Comparison of ENCODE assay signal across 26 cellular contexts in the genomic region with DNA sequence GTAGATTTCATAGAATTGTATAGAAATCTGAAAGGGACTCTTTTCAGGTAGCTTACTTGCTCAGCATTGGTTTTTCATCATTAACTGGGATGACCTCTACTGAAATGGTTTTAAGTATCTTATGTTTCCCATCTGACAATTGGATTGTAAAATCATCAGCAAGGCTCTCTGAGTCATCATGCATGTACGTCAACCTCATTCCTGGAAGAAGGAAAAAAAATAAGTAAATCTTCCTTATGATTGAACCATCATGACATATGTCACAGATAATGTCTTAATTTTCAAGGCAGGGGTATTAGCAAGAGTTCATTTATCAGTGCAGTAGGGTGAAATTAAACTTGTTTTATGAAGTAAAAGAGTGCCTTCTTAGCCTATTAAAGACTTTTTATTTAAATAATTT.
DNase-seq lines count a peak whose midpoint lies in the region; ATAC-seq and TF ChIP-seq lines count a peak whose summit lies in the region.
"Had no signal": no experiment of that assay in that cellular context is flagged by ENCODE, and none has a peak within 500 bp of the region (broad histone marks: within the 10 kb centered on the region; RNA-seq: fewer than 3 reads in every experiment).

No MANE protein-coding gene starts in this region.

- POLR2A ChIA-PET in SK-N-SH (lab: Yijun Ruan, JAX), result no interaction called here

- H2AFZ ChIP-seq in SK-N-SH (ENCODE audit: low read depth), result no peak overlapping the region

- H3K27ac ChIP-seq in SK-N-SH (ENCODE audit: low read depth in 2 of 2, low read length in 1 of 2), result no peak overlapping the region
- H3K27ac ChIP-seq: adrenal gland, psoas muscle, thoracic aorta had no signal

- H3K4me1 ChIP-seq in SK-N-SH (ENCODE audit: control insufficient read depth in 1 of 2, insufficient read depth in 2 of 2, low read depth in 1 of 2, low read length in 1 of 2), result no peaks in the 10 kb centered on the region; a peak in 1 of 4 replicates
- H3K4me1 ChIP-seq: adrenal gland had no signal

- no peak for ATAC-seq in SK-N-SH treated with all-trans-retinoic acid at 6 μM for 48 hours
- no peak for ATAC-seq in left cardiac atrium
- no peak for ATAC-seq in GM21786 (IDR thresholded peaks at IDR 0.05; ENCODE audit: unreplicated experiment)
- ATAC-seq: naive thymus-derived CD4-positive, alpha-beta T cell; psoas muscle had no signal

- H3K36me3 ChIP-seq in SK-N-SH (replicated peaks in 1 of 2; ENCODE audit: control insufficient read depth in 1 of 2, insufficient read depth in 2 of 2, low read length in 1 of 2), result no peaks in the 10 kb centered on the region
- H3K36me3 ChIP-seq: adrenal gland had no signal

- no peak overlapping the region for H3K9ac ChIP-seq in SK-N-SH

- no peaks in the 10 kb centered on the region for H3K79me2 ChIP-seq in SK-N-SH (ENCODE audit: insufficient read depth)

- H3F3A ChIP-seq in SK-N-SH (replicated peaks; ENCODE audit: insufficient read depth), result no peaks in the 10 kb centered on the region

- H4K20me1 ChIP-seq in SK-N-SH (ENCODE audit: insufficient read depth), result no peaks in the 10 kb centered on the region

- DNase-seq in SK-N-SH (no peak), amniotic epithelial cell (ENCODE audit: low read depth) (peak; percentile 45), fibroblast of mammary gland (ENCODE audit: low read depth) (peak; percentile 64), T-helper 9 cell (no peak), left cardiac atrium (no peak), iPS-NIHi7 (ENCODE audit: extremely low spot score) (no peak)
- DNase-seq: activated CD4-positive, alpha-beta T cell treated with anti-CD3 and anti-CD28 coated beads, Interleukin-2, amount 50 U/mL, for 48 hours; activated naive CD4-positive, alpha-beta T cell treated with anti-CD3 and anti-CD28 coated beads for 36 hours; adrenal gland; AML-193; CD4-positive, alpha-beta T cell; effector CD8-positive, alpha-beta T cell; H7; KBM-7; midbrain; MM.1S; naive thymus-derived CD4-positive, alpha-beta T cell; NCI-H1417; NCI-H510A; NK-92 treated with Interleukin-12 subunit alpha and Interleukin-12 subunit beta, amount 100 ng/mL, for 24 hours; occipital lobe; psoas muscle; SIG-M5 had no signal

- TF ChIP-seq EP300 in SK-N-SH (IDR thresholded peaks at IDR 0.05; ENCODE audit: borderline replicate concordance in 1 of 2, low read depth in 1 of 2, low read length in 1 of 2), result no peak

- no peaks in the 10 kb centered on the region for H3K9me3 ChIP-seq in SK-N-SH
- H3K9me3 ChIP-seq: adrenal gland, psoas muscle, thoracic aorta had no signal

- H3K9me2 ChIP-seq in SK-N-SH, result no peaks in the 10 kb centered on the region

- intact Hi-C loops in left cardiac atrium (cut with DNase I), result no loop called here

- no peak for TF ChIP-seq RAD21 in SK-N-SH (IDR thresholded peaks at IDR 0.05; ENCODE audit: low read length)

- CTCF ChIA-PET in SK-N-SH (lab: Yijun Ruan, JAX), result interaction anchor here (0.6 kb wide), 1 partner anchor 29 kb away, joined by 3 read pairs; no protein-coding TSS in a partner anchor

- 30% methylated on average over 1 of the region's 1 CpG for WGBS in SK-N-SH (ENCODE audit: low lambda C conversion rate)

- H3K4me3 ChIP-seq in SK-N-SH (ENCODE audit: low read depth in 2 of 2, low read length in 1 of 2) (no peak overlapping the region), fibroblast of mammary gland (ENCODE audit: control insufficient read depth, low read depth, low read length) (no peak overlapping the region)
- H3K4me3 ChIP-seq: adrenal gland, psoas muscle, thoracic aorta had no signal

- H3K4me2 ChIP-seq in SK-N-SH, result no peak overlapping the region

- H3K27me3 ChIP-seq in SK-N-SH (ENCODE audit: insufficient read depth), result no peaks in the 10 kb centered on the region
- H3K27me3 ChIP-seq: adrenal gland had no signal

- TF ChIP-seq CTCF in SK-N-SH (IDR thresholded peaks at IDR 0.05) (no peak), fibroblast of mammary gland (conservative IDR thresholded peaks at IDR 0.05; ENCODE audit: control insufficient read depth, insufficient read depth, low read depth, low read length) (no peak)

TF ChIP-seq in SK-N-SH treated with all-trans-retinoic acid at 6 μM for 48 hours, 23 proteins besides CTCF, POLR2A, EP300 and RAD21:
- TF ChIP-seq ISL1 (CRISPR knock-in tag; IDR thresholded peaks at IDR 0.05) (peak; percentile 59), SNAI2 (CRISPR knock-in tag; IDR thresholded peaks at IDR 0.05) (0 out of 2 replicates have a peak, but pooled peaks have one; percentile 39)
- TF ChIP-seq, protein P1, sequence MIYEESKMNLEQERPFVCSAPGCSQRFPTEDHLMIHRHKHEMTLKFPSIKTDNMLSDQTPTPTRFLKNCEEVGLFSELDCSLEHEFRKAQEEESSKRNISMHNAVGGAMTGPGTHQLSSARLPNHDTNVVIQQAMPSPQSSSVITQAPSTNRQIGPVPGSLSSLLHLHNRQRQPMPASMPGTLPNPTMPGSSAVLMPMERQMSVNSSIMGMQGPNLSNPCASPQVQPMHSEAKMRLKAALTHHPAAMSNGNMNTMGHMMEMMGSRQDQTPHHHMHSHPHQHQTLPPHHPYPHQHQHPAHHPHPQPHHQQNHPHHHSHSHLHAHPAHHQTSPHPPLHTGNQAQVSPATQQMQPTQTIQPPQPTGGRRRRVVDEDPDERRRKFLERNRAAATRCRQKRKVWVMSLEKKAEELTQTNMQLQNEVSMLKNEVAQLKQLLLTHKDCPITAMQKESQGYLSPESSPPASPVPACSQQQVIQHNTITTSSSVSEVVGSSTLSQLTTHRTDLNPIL (CRISPR knock-in tag; IDR thresholded peaks at IDR 0.05; ENCODE audit: low read depth), result no peak
- TF ChIP-seq, protein P2, sequence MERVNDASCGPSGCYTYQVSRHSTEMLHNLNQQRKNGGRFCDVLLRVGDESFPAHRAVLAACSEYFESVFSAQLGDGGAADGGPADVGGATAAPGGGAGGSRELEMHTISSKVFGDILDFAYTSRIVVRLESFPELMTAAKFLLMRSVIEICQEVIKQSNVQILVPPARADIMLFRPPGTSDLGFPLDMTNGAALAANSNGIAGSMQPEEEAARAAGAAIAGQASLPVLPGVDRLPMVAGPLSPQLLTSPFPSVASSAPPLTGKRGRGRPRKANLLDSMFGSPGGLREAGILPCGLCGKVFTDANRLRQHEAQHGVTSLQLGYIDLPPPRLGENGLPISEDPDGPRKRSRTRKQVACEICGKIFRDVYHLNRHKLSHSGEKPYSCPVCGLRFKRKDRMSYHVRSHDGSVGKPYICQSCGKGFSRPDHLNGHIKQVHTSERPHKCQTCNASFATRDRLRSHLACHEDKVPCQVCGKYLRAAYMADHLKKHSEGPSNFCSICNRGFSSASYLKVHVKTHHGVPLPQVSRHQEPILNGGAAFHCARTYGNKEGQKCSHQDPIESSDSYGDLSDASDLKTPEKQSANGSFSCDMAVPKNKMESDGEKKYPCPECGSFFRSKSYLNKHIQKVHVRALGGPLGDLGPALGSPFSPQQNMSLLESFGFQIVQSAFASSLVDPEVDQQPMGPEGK (CRISPR knock-in tag; IDR thresholded peaks at IDR 0.05; ENCODE audit: borderline replicate concordance), result 0 out of 2 replicates have a peak, but pooled peaks have one; percentile 27

TF ChIP-seq in SK-N-SH, 30 proteins besides CTCF, POLR2A, EP300 and RAD21:
- TF ChIP-seq SMC3 (IDR thresholded peaks at IDR 0.05; ENCODE audit: low read depth, low read length) (no peak), NRF1 (IDR thresholded peaks at IDR 0.05; ENCODE audit: low read depth, low read length) (no peak), RFX5 (IDR thresholded peaks at IDR 0.05; ENCODE audit: low read length) (no peak), JUND (IDR thresholded peaks at IDR 0.05) (no peak), GATA2 (CRISPR knock-in tag; IDR thresholded peaks at IDR 0.05) (no peak), MEF2A (IDR thresholded peaks at IDR 0.05; ENCODE audit: borderline replicate concordance, low read depth) (no peak), TAF1 (IDR thresholded peaks at IDR 0.05; ENCODE audit: borderline replicate concordance, low read depth, low read length) (no peak), EZH2phosphoT487 (IDR thresholded peaks at IDR 0.05; ENCODE audit: borderline replicate concordance, low read depth) (no peak), FOXM1 (IDR thresholded peaks at IDR 0.05; ENCODE audit: low read depth) (no peak), GABPA (IDR thresholded peaks at IDR 0.05; ENCODE audit: low read depth) (no peak), POLR2AphosphoS5 (IDR thresholded peaks at IDR 0.05; ENCODE audit: low read depth, low read length) (no peak), CHD2 (IDR thresholded peaks at IDR 0.05; ENCODE audit: low read length, partially characterized antibody) (no peak)
- TF ChIP-seq, protein P3, sequence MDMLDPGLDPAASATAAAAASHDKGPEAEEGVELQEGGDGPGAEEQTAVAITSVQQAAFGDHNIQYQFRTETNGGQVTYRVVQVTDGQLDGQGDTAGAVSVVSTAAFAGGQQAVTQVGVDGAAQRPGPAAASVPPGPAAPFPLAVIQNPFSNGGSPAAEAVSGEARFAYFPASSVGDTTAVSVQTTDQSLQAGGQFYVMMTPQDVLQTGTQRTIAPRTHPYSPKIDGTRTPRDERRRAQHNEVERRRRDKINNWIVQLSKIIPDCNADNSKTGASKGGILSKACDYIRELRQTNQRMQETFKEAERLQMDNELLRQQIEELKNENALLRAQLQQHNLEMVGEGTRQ (IDR thresholded peaks at IDR 0.05; ENCODE audit: borderline replicate concordance, low read depth, low read length), result no peak
- TF ChIP-seq, protein P4, sequence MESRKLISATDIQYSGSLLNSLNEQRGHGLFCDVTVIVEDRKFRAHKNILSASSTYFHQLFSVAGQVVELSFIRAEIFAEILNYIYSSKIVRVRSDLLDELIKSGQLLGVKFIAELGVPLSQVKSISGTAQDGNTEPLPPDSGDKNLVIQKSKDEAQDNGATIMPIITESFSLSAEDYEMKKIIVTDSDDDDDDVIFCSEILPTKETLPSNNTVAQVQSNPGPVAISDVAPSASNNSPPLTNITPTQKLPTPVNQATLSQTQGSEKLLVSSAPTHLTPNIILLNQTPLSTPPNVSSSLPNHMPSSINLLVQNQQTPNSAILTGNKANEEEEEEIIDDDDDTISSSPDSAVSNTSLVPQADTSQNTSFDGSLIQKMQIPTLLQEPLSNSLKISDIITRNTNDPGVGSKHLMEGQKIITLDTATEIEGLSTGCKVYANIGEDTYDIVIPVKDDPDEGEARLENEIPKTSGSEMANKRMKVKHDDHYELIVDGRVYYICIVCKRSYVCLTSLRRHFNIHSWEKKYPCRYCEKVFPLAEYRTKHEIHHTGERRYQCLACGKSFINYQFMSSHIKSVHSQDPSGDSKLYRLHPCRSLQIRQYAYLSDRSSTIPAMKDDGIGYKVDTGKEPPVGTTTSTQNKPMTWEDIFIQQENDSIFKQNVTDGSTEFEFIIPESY (IDR thresholded peaks at IDR 0.05; ENCODE audit: borderline replicate concordance, low read depth), result no peak

Comparison
In these comparisons a context has a peak if more than half of its experiments do, and no peak if none do; other contexts are left out.
1. DNase-seq: peak in amniotic epithelial cell (single experiment) and fibroblast of mammary gland (single experiment); none in SK-N-SH (single experiment), T-helper 9 cell (single experiment), left cardiac atrium (single experiment) and iPS-NIHi7 (single experiment).